Comparison of ENCODE assay signal across 16 cellular contexts in genomic region chr20:1943267-1944002, GRCh38. TPM values are rescaled to one million over a fixed set of nuclear protein-coding genes. Genes with fewer than 3 reads are reported as not detected.
DNase-seq lines count a peak whose midpoint lies in the region; FAIRE-seq and TF ChIP-seq lines count a peak whose summit lies in the region.
"Had no signal": no experiment of that assay in that cellular context is flagged by ENCODE, and none has a peak within 500 bp of the region (broad histone marks: within the 10 kb centered on the region; RNA-seq: fewer than 3 reads in every experiment).

No MANE protein-coding gene starts in this region.

- TF ChIP-seq RAD21 in H1 (IDR thresholded peaks at IDR 0.05 in 1 of 2, conservative IDR thresholded peaks at IDR 0.05 in 1 of 2; ENCODE audit: low read depth in 2 of 2, low read length in 2 of 2): no peak

- no peaks in the 10 kb centered on the region for H3K79me1 ChIP-seq in H1 (ENCODE audit: low read depth, low read length)

- TF ChIP-seq CTCF in H1 (IDR thresholded peaks at IDR 0.05; ENCODE audit: control extremely low read depth in 1 of 3, insufficient read depth in 1 of 3, low read depth in 1 of 3, low read length in 3 of 3): no peak

- no peak overlapping the region for H2AK5ac ChIP-seq in H1 (ENCODE audit: low read depth, low read length)

- H3K4me3 ChIP-seq in H1 (ENCODE audit: extremely low read depth in 1 of 4, insufficient read depth in 2 of 4, low read depth in 3 of 4, low read length in 4 of 4) (no peak overlapping the region), subcutaneous abdominal adipose tissue (ENCODE audit: low read depth in 1 of 5, low read length in 5 of 5) (no peak overlapping the region)

- H3K79me2 ChIP-seq in H1 (ENCODE audit: control insufficient read depth in 1 of 2, insufficient read depth in 2 of 2, low read length in 2 of 2): no peaks in the 10 kb centered on the region

- H3K9ac ChIP-seq in H1 (replicated peaks in 1 of 4; ENCODE audit: extremely low read depth in 1 of 4, low read depth in 3 of 4, low read length in 3 of 4) (no peak overlapping the region), subcutaneous abdominal adipose tissue (ENCODE audit: low read length in 5 of 5) (no peak overlapping the region)

- no peaks in the 10 kb centered on the region for H3K36me3 ChIP-seq in H1 (ENCODE audit: control insufficient read depth in 2 of 4, insufficient read depth in 4 of 4, low read length in 3 of 4)
- H3K36me3 ChIP-seq in subcutaneous abdominal adipose tissue (ENCODE audit: control insufficient read depth in 5 of 5, insufficient read depth in 5 of 5, low read length in 5 of 5): peaks cover 0 to 7% (median 5%) of the 10 kb centered on the region in 5 donors

- no peak overlapping the region for H4K5ac ChIP-seq in H1 (ENCODE audit: insufficient read length, low read depth, low read length)

- no peak overlapping the region for H2BK5ac ChIP-seq in H1 (ENCODE audit: low read depth, low read length)

- peak; percentile 15 for DNase-seq in MV-4-11 (lab: John Stamatoyannopoulos, UW)
- no peak for DNase-seq in H1 (ENCODE audit: low read depth in 1 of 2, low spot score in 2 of 2)
- DNase-seq in islet precursor cell: peak; percentile 33
- no peak for DNase-seq in HK-2 (ENCODE audit: unreplicated experiment)
- no peak for DNase-seq in ureter (ENCODE audit: low spot score)
- no peak for DNase-seq in NAMALWA (ENCODE audit: low spot score)
- no peak for DNase-seq in NCI-H146 treated with DMSO at 0.1 percent for 48 hours (lab: John Stamatoyannopoulos, UW; ENCODE audit: unreplicated experiment)
- DNase-seq: activated CD8-positive, alpha-beta T cell treated with anti-CD3 and anti-CD28 coated beads for 36 hours; activated naive CD4-positive, alpha-beta T cell treated with anti-CD3 and anti-CD28 coated beads, Interleukin-2, amount 50 U/mL, for 16 hours; CD4-positive, alpha-beta T cell; cerebellar nuclear complex; GDM1; KBM-7; OCI-M1 had no signal

- no peak overlapping the region for H3K4ac ChIP-seq in H1 (replicated peaks; ENCODE audit: insufficient read length, low read depth, low read length)

- H3K9me3 ChIP-seq in H1 (ENCODE audit: insufficient read depth in 2 of 2, low read depth in 1 of 2, low read length in 1 of 2) (no peaks in the 10 kb centered on the region), subcutaneous abdominal adipose tissue (ENCODE audit: control insufficient read depth in 5 of 5, low read length in 5 of 5) (no peaks in the 10 kb centered on the region)

- WGBS in H1 (ENCODE audit: extremely low coverage in 1 of 2, insufficient coverage in 1 of 2, insufficient read length in 1 of 2, insufficient replicate concordance in 2 of 2, low coverage in 1 of 2, low lambda C conversion rate in 2 of 2, missing lambda C conversion rate in 1 of 2), 2 experiments: 91% methylated on average over 8 of the region's 8 CpGs; no CpG with 5 or more reads in 1 of the 2 experiments

- H3K56ac ChIP-seq in H1 (replicated peaks; ENCODE audit: insufficient read length, low read depth, low read length): no peak overlapping the region

- H4K8ac ChIP-seq in H1 (ENCODE audit: extremely low read depth, insufficient read depth, low read length): no peak overlapping the region

- no peak overlapping the region for H2BK12ac ChIP-seq in H1 (ENCODE audit: low read depth, low read length)

- no peak overlapping the region for H2AFZ ChIP-seq in H1 (ENCODE audit: low read length)

- H2BK20ac ChIP-seq in H1 (ENCODE audit: low read length): no peak overlapping the region

- FAIRE-seq in H1 (lab: Jason Lieb, UNC): no peak

- H3K4me2 ChIP-seq in H1 (ENCODE audit: insufficient read depth in 1 of 2, low read depth in 2 of 2, low read length in 2 of 2): no peak overlapping the region

- no peak overlapping the region for H4K91ac ChIP-seq in H1 (replicated peaks; ENCODE audit: insufficient read length, low read length)

- H2BK120ac ChIP-seq in H1 (replicated peaks; ENCODE audit: low read depth, low read length): no peak overlapping the region

- no peak overlapping the region for H3K27ac ChIP-seq in H1 (ENCODE audit: low read depth, low read length)
- peak overlapping the region; percentile 38 for H3K27ac ChIP-seq in subcutaneous abdominal adipose tissue (ENCODE audit: low read depth, low read length)

- TF ChIP-seq EP300 in H1 (IDR thresholded peaks at IDR 0.05; ENCODE audit: borderline replicate concordance in 1 of 2, low read depth in 2 of 2, low read length in 2 of 2): no peak

- no peak for TF ChIP-seq POLR2A in H1 (IDR thresholded peaks at IDR 0.05; ENCODE audit: control extremely low read depth in 1 of 2, low read depth in 2 of 2, low read length in 2 of 2)

- H3K14ac ChIP-seq in H1 (ENCODE audit: insufficient read length): no peak overlapping the region

- H3K23me2 ChIP-seq in H1 (ENCODE audit: low read depth, low read length): peaks cover 4% of the 10 kb centered on the region; the same call in 1 of the 2 replicates

- no peaks in the 10 kb centered on the region for H4K20me1 ChIP-seq in H1 (replicated peaks in 1 of 2; ENCODE audit: control insufficient read depth in 1 of 2, insufficient read depth in 2 of 2, low read length in 2 of 2)

- POLR2A ChIA-PET in H1 (lab: Charles Lee; ENCODE audit: partially characterized antibody): no interaction called here

- H3K27me3 ChIP-seq in H1 (replicated peaks in 1 of 4; ENCODE audit: control insufficient read depth in 3 of 4, extremely low read depth in 1 of 4, insufficient read depth in 3 of 4, low read length in 3 of 4): peaks cover 0 to 28% (median 14%) of the 10 kb centered on the region in 4 experiments; a peak in 6 of 7 replicates
- peaks cover 0 to 5% (median 0%) of the 10 kb centered on the region in 5 donors for H3K27me3 ChIP-seq in subcutaneous abdominal adipose tissue (ENCODE audit: control insufficient read depth in 5 of 5, insufficient read depth in 4 of 5, low read length in 5 of 5)

- H3K18ac ChIP-seq in H1 (ENCODE audit: extremely low read depth, low read length): no peak overlapping the region

- H3K23ac ChIP-seq in H1 (ENCODE audit: insufficient read length): no peak overlapping the region

- H3K4me1 ChIP-seq in H1 (replicated peaks in 1 of 4; ENCODE audit: control insufficient read depth in 3 of 4, insufficient read depth in 4 of 4, low read length in 3 of 4) (peaks cover 0 to 12% (median 9%) of the 10 kb centered on the region in 4 experiments; a peak in 6 of 7 replicates), subcutaneous abdominal adipose tissue (ENCODE audit: control insufficient read depth in 5 of 5, insufficient read depth in 5 of 5, low read length in 5 of 5) (peaks cover 18 to 86% (median 76%) of the 10 kb centered on the region in 5 donors)

- CTCF ChIA-PET in H1 (lab: Charles Lee; ENCODE audit: partially characterized antibody): interaction anchor here (1.1 to 1.2 kb wide), 2 partner anchors 20 to 22 kb away, joined by 3 to 4 read pairs; no protein-coding TSS in a partner anchor

- 0 out of 2 replicates have a peak overlapping the region, but pooled peaks have one; percentile 3 for H2BK15ac ChIP-seq in H1 (ENCODE audit: low read length)

TF ChIP-seq in H1, 55 proteins besides CTCF, POLR2A, EP300 and RAD21:
- TF ChIP-seq E2F6 (IDR thresholded peaks at IDR 0.05): no peak
- no peak for TF ChIP-seq RXRA (IDR thresholded peaks at IDR 0.05; ENCODE audit: insufficient read depth, low read depth, low read length)
- TF ChIP-seq SP2 (IDR thresholded peaks at IDR 0.05; ENCODE audit: low read length): no peak
- no peak for TF ChIP-seq MAFK (IDR thresholded peaks at IDR 0.05; ENCODE audit: low read depth, low read length)
- no peak for TF ChIP-seq TEAD4 (IDR thresholded peaks at IDR 0.05; ENCODE audit: low read depth, low read length)
- TF ChIP-seq KDM1A (IDR thresholded peaks at IDR 0.05; ENCODE audit: borderline replicate concordance, low read length): no peak

RNA-seq across cellular contexts. Expression of gene SIRPA, which starts 48.2 kb away (rescaled TPM):
- total RNA-seq in H1 (2021; fragmentation: NEBNext Ultra II Directional; extraction: Animal tissue kit (Norgen Biotek cat#: 25700)): 4.3 and 4.4 TPM in 2 replicates
- polyA plus RNA-seq in H1 (2011; rRNA removed): 3.9 and 5.7 TPM in 2 replicates
- 3.2 TPM for polyA plus RNA-seq in H1 (2011; cell fraction: cytosol; rRNA removed)
- polyA plus RNA-seq in H1 (2011; cell fraction: nucleus; rRNA removed): 6.7 TPM
- polyA plus RNA-seq in H1 (2012, experiment 1 of 2): 4.9 to 6.1 TPM (median 5.2 TPM) in 4 replicates
- 4.8 TPM for polyA plus RNA-seq in H1 (2012, experiment 2 of 2)
- polyA plus RNA-seq in H1 (2013, experiment 1 of 2): 2.9 TPM
- 3.1 TPM for polyA plus RNA-seq in H1 (2013, experiment 2 of 2)
- polyA minus RNA-seq in H1 (2011; rRNA and poly(A)+ RNA removed): 3.2 and 3.4 TPM in 2 replicates
- polyA minus RNA-seq in H1 (2011; cell fraction: cytosol; rRNA and poly(A)+ RNA removed): 3.3 TPM
- 3.0 TPM for polyA minus RNA-seq in H1 (2011; cell fraction: nucleus; rRNA and poly(A)+ RNA removed)
- total RNA-seq in ureter: 14.5 TPM
- total RNA-seq: T-helper 2 cell treated with Interferon-gamma antibody and Interleukin-4, amounts not matched to agents 100 ng/mL and 5 ng/mL, for 36 hours had no signal

RNA-seq across cellular contexts. Expression of gene PDYN, which starts 50.4 kb away (rescaled TPM):
- total RNA-seq in H1 (2021; fragmentation: NEBNext Ultra II Directional; extraction: Animal tissue kit (Norgen Biotek cat#: 25700)): 0.54 and 0.63 TPM in 2 replicates
- polyA plus RNA-seq in H1 (2011; rRNA removed): 0.46 and 0.60 TPM in 2 replicates
- 0.56 TPM for polyA plus RNA-seq in H1 (2011; cell fraction: cytosol; rRNA removed)
- polyA plus RNA-seq in H1 (2011; cell fraction: nucleus; rRNA removed): 0.40 TPM
- polyA plus RNA-seq in H1 (2012, experiment 1 of 2): 0.43 to 0.94 TPM (median 0.65 TPM) in 4 replicates
- 0.35 TPM for polyA plus RNA-seq in H1 (2012, experiment 2 of 2)
- polyA plus RNA-seq in H1 (2013, experiment 1 of 2): 0.36 TPM
- 0.53 TPM for polyA plus RNA-seq in H1 (2013, experiment 2 of 2)
- polyA minus RNA-seq in H1 (2011; rRNA and poly(A)+ RNA removed): 0.41 and 0.71 TPM in 2 replicates
- 0.44 TPM for polyA minus RNA-seq in H1 (2011; cell fraction: cytosol; rRNA and poly(A)+ RNA removed)
- 0.60 TPM for polyA minus RNA-seq in H1 (2011; cell fraction: nucleus; rRNA and poly(A)+ RNA removed)
- not detected for total RNA-seq in ureter
- total RNA-seq: activated CD8-positive, alpha-beta T cell treated with anti-CD3 and anti-CD28 coated beads for 36 hours; CD4-positive, alpha-beta T cell; T-helper 2 cell treated with Interferon-gamma antibody and Interleukin-4, amounts not matched to agents 100 ng/mL and 5 ng/mL, for 36 hours had no signal

Comparison
In these comparisons a context has a peak if more than half of its experiments do, and no peak if none do; other contexts are left out.
1. DNase-seq: peak in MV-4-11 (single experiment) and islet precursor cell (single experiment); none in H1 (0 of 2), HK-2 (single experiment), ureter (single experiment), NAMALWA (single experiment) and NCI-H146 treated with DMSO at 0.1 percent for 48 hours (single experiment).